In the genomic region with DNA sequence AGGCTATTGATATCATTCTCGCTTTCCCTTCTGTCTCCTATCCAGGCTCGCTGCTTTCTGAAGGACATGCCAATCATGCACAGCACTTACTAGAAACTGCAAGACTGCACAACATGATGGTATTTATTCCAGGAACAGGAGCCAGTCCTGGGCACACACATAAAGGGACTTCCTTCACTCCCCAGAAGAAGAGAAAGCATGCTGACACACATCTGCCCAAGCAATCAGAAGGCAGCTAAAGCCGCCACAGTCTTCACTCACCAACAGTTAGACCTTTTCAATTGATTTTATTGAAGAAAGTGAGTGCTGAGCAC, we compare ENCODE assay signal across 23 cellular contexts.
DNase-seq lines count a peak whose midpoint lies in the region; ATAC-seq and TF ChIP-seq lines count a peak whose summit lies in the region.
"Had no signal": no experiment of that assay in that cellular context is flagged by ENCODE, and none has a peak within 500 bp of the region (broad histone marks: within the 10 kb centered on the region; RNA-seq: fewer than 3 reads in every experiment).

No MANE protein-coding gene starts in this region.

- no peaks in the 10 kb centered on the region for H3K9me2 ChIP-seq in hepatocyte (replicated peaks; ENCODE audit: insufficient read depth)

- H3K27me3 ChIP-seq in right cardiac atrium (ENCODE audit: control insufficient read depth, insufficient read depth), result no peaks in the 10 kb centered on the region
- H3K27me3 ChIP-seq in hepatocyte, result no peaks in the 10 kb centered on the region
- H3K27me3 ChIP-seq in colonic mucosa, result no peaks in the 10 kb centered on the region

- H3K9me3 ChIP-seq in right cardiac atrium (ENCODE audit: control insufficient read depth, low read length) (peaks cover 2% of the 10 kb centered on the region), hepatocyte (ENCODE audit: low read depth) (no peaks in the 10 kb centered on the region), colonic mucosa (no peaks in the 10 kb centered on the region)

- H3K36me3 ChIP-seq in hepatocyte (replicated peaks; ENCODE audit: insufficient read depth, low read depth), result no peaks in the 10 kb centered on the region
- H3K36me3 ChIP-seq in colonic mucosa, result no peaks in the 10 kb centered on the region

- peak overlapping the region; percentile 63 for H3K4me2 ChIP-seq in hepatocyte

- H3K9ac ChIP-seq in colonic mucosa (ENCODE audit: low read depth in 2 of 2, low read length in 2 of 2), result no peak overlapping the region

- DNase-seq in right cardiac atrium (no peak), Right ventricle myocardium inferior (ENCODE audit: missing footprints) (no peak), hepatocyte (ENCODE audit: low spot score) (no peak), pons (ENCODE audit: low spot score) (peak; percentile 23), NOMO-1 (lab: John Stamatoyannopoulos, UW; ENCODE audit: unreplicated experiment in 2 of 2) (no peak), colonic mucosa (no peak), SIG-M5 (lab: John Stamatoyannopoulos, UW) (no peak)
- DNase-seq: activated B cell treated with CpG ODN at 0.5 μM for 24 hours; activated CD4-positive, alpha-beta T cell treated with anti-CD3 and anti-CD28 coated beads, Interleukin-2, amount 50 U/mL, for 4 hours; activated naive CD4-positive, alpha-beta T cell; activated T-cell treated with anti-CD3 and anti-CD28 coated beads, Interleukin-2, amount 50 U/mL, for 72 hours; CD4-positive, alpha-beta memory T cell; effector CD8-positive, alpha-beta T cell; foreskin fibroblast; Kasumi-1; MV-4-11; NCI-H146; NCI-H446; OCI-M1; stimulated activated CD4-positive, alpha-beta T cell treated with anti-CD3 and anti-CD28 coated beads, Interleukin-4, amount 100 ng/mL, for 4 hours; stimulated activated naive B cell treated with anti-CD40 and anti-IgM and Interleukin-4, amounts not matched to agents 10 μg/mL and 1 μg/mL and 100 μg/mL, for 72 hours; SW 1271 had no signal

- peak overlapping the region; percentile 29 for H2AFZ ChIP-seq in hepatocyte

- H3K4me1 ChIP-seq in right cardiac atrium (ENCODE audit: control insufficient read depth, insufficient read depth, low read length) (no peaks in the 10 kb centered on the region), hepatocyte (ENCODE audit: insufficient read depth) (peaks cover 22% of the 10 kb centered on the region), colonic mucosa (no peaks in the 10 kb centered on the region)

- H3K4me3 ChIP-seq in right cardiac atrium (ENCODE audit: low read length), result peak overlapping the region; percentile 30
- H3K4me3 ChIP-seq in hepatocyte, result no peak overlapping the region
- no peak overlapping the region for H3K4me3 ChIP-seq in colonic mucosa

- H3K79me2 ChIP-seq in hepatocyte, result no peaks in the 10 kb centered on the region

- TF ChIP-seq CTCF in hepatocyte (IDR thresholded peaks at IDR 0.05; ENCODE audit: poor library complexity) (no peak), colonic mucosa (IDR thresholded peaks at IDR 0.05) (no peak)

- ATAC-seq in right cardiac atrium (no peak), Right ventricle myocardium inferior (no peak), HG03097 (IDR thresholded peaks at IDR 0.05; ENCODE audit: low FRiP score, unreplicated experiment) (no peak)
- ATAC-seq: activated T-cell treated with anti-CD3 and anti-CD28 coated beads, Interleukin-2, amount 50 U/mL, for 72 hours; stimulated activated naive B cell treated with anti-CD40 and anti-IgM and Interleukin-4, amounts not matched to agents 10 μg/mL and 1 μg/mL and 100 μg/mL, for 72 hours had no signal

- no peaks in the 10 kb centered on the region for H4K20me1 ChIP-seq in hepatocyte (ENCODE audit: insufficient read depth, poor library complexity, severe bottlenecking)

- WGBS in right cardiac atrium, result 61% methylated on average over 3 of the region's 3 CpGs
- 75% methylated on average over 3 of the region's 3 CpGs for WGBS in hepatocyte (ENCODE audit: low lambda C conversion rate, missing lambda C conversion rate)

- intact Hi-C loops in right cardiac atrium (cut with DNase I), result no loop called here
- intact Hi-C loops in Right ventricle myocardium inferior (cut with DNase I), result no loop called here
- intact Hi-C loops in colonic mucosa (cut with DNase I), result no loop called here

- H3K27ac ChIP-seq in right cardiac atrium (ENCODE audit: low read length) (no peak overlapping the region), hepatocyte (peak overlapping the region; percentile 70), colonic mucosa (no peak overlapping the region)
